In the genomic region with DNA sequence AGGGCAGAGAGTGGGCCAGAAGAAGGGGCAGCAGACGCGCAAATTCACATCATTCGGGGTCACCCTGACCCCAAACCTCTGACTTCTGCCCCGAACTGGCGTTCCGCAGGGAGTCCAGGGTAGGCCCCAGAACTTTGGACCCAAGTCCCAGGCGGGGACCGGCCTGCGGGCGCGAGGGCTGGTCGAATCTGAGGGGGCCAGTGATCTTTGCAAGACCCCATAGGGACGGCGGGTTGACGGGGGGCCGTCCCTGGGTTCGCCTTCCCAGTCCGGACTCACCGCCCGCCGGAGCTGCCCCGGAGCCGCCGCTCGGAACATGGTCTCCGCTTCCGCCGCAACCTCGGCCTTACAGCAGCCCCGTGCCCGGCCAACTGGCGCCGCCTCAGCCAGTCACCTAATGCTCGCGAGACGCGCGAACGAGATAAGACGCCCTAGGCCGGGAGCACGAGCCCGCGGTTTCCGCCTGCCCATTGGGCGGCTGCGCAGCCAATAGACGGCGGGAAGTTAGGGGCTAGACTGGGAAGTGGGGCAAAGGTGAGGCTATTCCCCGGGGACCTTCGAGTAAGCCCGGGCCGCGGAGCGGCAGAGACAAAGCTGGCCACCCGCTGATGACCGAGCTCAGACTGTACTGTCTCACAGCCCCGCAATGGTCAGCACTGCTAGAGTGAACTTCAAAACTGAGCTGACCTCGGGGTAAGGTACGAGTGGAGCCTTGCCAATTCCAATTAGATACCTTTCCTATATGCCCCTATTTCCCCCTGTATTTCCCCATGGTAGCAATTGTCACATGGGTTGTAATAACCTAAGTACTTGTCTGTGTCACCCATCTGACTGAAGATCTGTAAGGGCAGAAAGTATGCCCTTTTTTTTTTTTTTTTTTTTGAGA, we compare ENCODE assay signal across 8 cellular contexts. TPM values are rescaled to one million over a fixed set of nuclear protein-coding genes. Genes with fewer than 3 reads are reported as not detected.
DNase-seq lines count a peak whose midpoint lies in the region; ATAC-seq, FAIRE-seq and TF ChIP-seq lines count a peak whose summit lies in the region.

A gene (minus strand): TSS at position 399 of the 886 bp plus-strand sequence. CDS start 81 bp downstream, at position 318.

- TF ChIP-seq POLR2A in HepG2 (IDR thresholded peaks at IDR 0.05; ENCODE audit: insufficient read depth in 1 of 2, low read depth in 2 of 2, low read length in 2 of 2), result peak; percentile 96

- peak within 1 kb of the TSS; percentile 95 for H3K9ac ChIP-seq in HepG2 (ENCODE audit: insufficient read depth, low read depth, low read length)

- no peaks in the 10 kb centered on the region for H3K9me3 ChIP-seq in HepG2 (ENCODE audit: low read length)

- no TSS peak for BruUV-seq in HepG2 (replicated peaks; lab: Mats Ljungman, UMichigan)

- TF ChIP-seq EP300 in HepG2 (IDR thresholded peaks at IDR 0.05; ENCODE audit: low read depth in 2 of 2, low read length in 2 of 2), result no peak
- peak; percentile 25; the same call in 1 of the 2 replicates for TF ChIP-seq EP300 in HepG2 (CRISPR knock-in tag; IDR thresholded peaks at IDR 0.05; ENCODE audit: borderline replicate concordance)

- H3K27me3 ChIP-seq in HepG2 (ENCODE audit: control insufficient read depth in 1 of 2, insufficient read depth in 2 of 2, low read length in 2 of 2), result no peaks in the 10 kb centered on the region; a peak in 1 of 5 replicates

- under 1% methylated on average over 23 of the region's 60 CpGs for WGBS in HepG2 (ENCODE audit: low lambda C conversion rate)

- DNase-seq in NCI-H69 (lab: John Stamatoyannopoulos, UW) (peak; percentile 98), dermis blood vessel endothelial cell (peak; percentile 97), HepG2 (ENCODE audit: low spot score) (peak; percentile 95)
- DNase-seq in activated CD4-positive, alpha-beta T cell treated with anti-CD3 and anti-CD28 coated beads, Interleukin-2, amount 50 U/mL, for 1 hour, result peak; percentile 84
- peak; percentile 88 for DNase-seq in stimulated activated CD4-positive, alpha-beta T cell treated with anti-CD3 and anti-CD28 coated beads, Interleukin-2, amount 100 ng/mL, for 48 hours

- TF ChIP-seq RAD21 in HepG2 (CRISPR knock-in tag; IDR thresholded peaks at IDR 0.05), result no peak

- ATAC-seq in GM19372 (IDR thresholded peaks at IDR 0.05; ENCODE audit: low read depth, unreplicated experiment), result peak; percentile 99
- ATAC-seq in HG03521 (IDR thresholded peaks at IDR 0.05; ENCODE audit: unreplicated experiment), result peak; percentile 99
- ATAC-seq in HepG2, result peak; percentile 96

- intact Hi-C loops in HepG2 (cut with micrococcal nuclease; ENCODE audit: unreplicated experiment), result loop anchor here (1.0 kb wide), 1 partner anchor 25 kb away; a partner anchor contains a TSS

- H3K79me2 ChIP-seq in HepG2 (ENCODE audit: insufficient read depth, low read length), result peaks cover 48% of the 10 kb centered on the region

- peak within 1 kb of the TSS; percentile 84 for H2AFZ ChIP-seq in HepG2 (ENCODE audit: low read length)

- no peak for TF ChIP-seq CTCF in C4-2B (conservative IDR thresholded peaks at IDR 0.05)
- TF ChIP-seq CTCF in HepG2 (CRISPR knock-in tag; IDR thresholded peaks at IDR 0.05), result 0 out of 2 replicates have a peak, but pooled peaks have one; percentile 4

- H3K36me3 ChIP-seq in HepG2 (replicated peaks in 1 of 2; ENCODE audit: control insufficient read depth in 1 of 2, insufficient read depth in 2 of 2, low read length in 2 of 2), result no peaks in the 10 kb centered on the region

- POLR2A ChIA-PET in HepG2 (lab: Yijun Ruan, JAX), result interaction anchor here (0.6 to 5.9 kb wide), 21 partner anchors 10 to 620 kb away, joined by 3 to 132 read pairs (median 3); a partner anchor contains a TSS

- peak within 1 kb of the TSS; percentile 97 for H3K4me2 ChIP-seq in HepG2 (ENCODE audit: low read depth, low read length)

- H3K4me1 ChIP-seq in HepG2 (ENCODE audit: insufficient read depth, low read length), result peaks cover 64% of the 10 kb centered on the region

- H4K20me1 ChIP-seq in HepG2 (ENCODE audit: insufficient read depth, low read length), result peaks cover 42% of the 10 kb centered on the region

- H3K27ac ChIP-seq in C4-2B, result peak within 1 kb of the TSS; percentile 98
- H3K27ac ChIP-seq in HepG2 (ENCODE audit: extremely low read length, insufficient read depth, low read length), result peak within 1 kb of the TSS; percentile 96

- CTCF ChIA-PET in HepG2 (lab: Yijun Ruan, JAX; ENCODE audit: low intra/inter-chr PET ratio, low total read pairs), result no interaction called here

- peak; percentile 44 for FAIRE-seq in HepG2 (lab: Jason Lieb, UNC)

- H3K4me3 ChIP-seq in HepG2 (replicated peaks in 1 of 3; ENCODE audit: insufficient read depth in 1 of 3, low read depth in 2 of 3, low read length in 3 of 3), result peak within 1 kb of the TSS; percentile 83 to 98 (median 97)

- in situ Hi-C loops in HepG2 (cut with HindIII; ENCODE audit: extremely low pct_ligation_motif_present, low pct_unique_long_range_greater_than_20kb), result no loop called here

RNA-seq across cellular contexts. Expression of the gene that starts here (rescaled TPM):
- 165 and 183 TPM in 2 replicates for total RNA-seq in dermis blood vessel endothelial cell
- total RNA-seq in HepG2 (2016; rRNA removed; fragmentation: Illumina TruSeq; extraction: Trizol), result 396 and 456 TPM in 2 replicates
- total RNA-seq in HepG2 (2016; cell fraction: cytosol; rRNA removed; fragmentation: Illumina TruSeq; extraction: Trizol; ENCODE audit: low read depth), result 368 and 410 TPM in 2 replicates
- total RNA-seq in HepG2 (2016; cell fraction: insoluble cytoplasmic fraction; rRNA removed; fragmentation: Illumina TruSeq; extraction: Trizol), result 386 and 515 TPM in 2 replicates
- 164 and 175 TPM in 2 replicates for total RNA-seq in HepG2 (2016; cell fraction: membrane; rRNA removed; fragmentation: Illumina TruSeq; extraction: Trizol)
- total RNA-seq in HepG2 (2016; cell fraction: nucleus; rRNA removed; fragmentation: Illumina TruSeq; extraction: Trizol), result 159 and 170 TPM in 2 replicates
- polyA plus RNA-seq in HepG2 (2011; rRNA removed), result 221 and 291 TPM in 2 replicates
- 171 and 237 TPM in 2 replicates for polyA plus RNA-seq in HepG2 (2011; cell fraction: cytosol; rRNA removed)
- 66.6 and 86.3 TPM in 2 replicates for polyA plus RNA-seq in HepG2 (2011; cell fraction: nucleus; rRNA removed)
- polyA plus RNA-seq in HepG2 (2012), result 209 and 241 TPM in 2 replicates
- 67.4 and 75.2 TPM in 2 replicates for polyA plus RNA-seq in HepG2 (2016; cell fraction: cytosol; fragmentation: Illumina TruSeq; extraction: Trizol; ENCODE audit: low read depth)
- 426 and 472 TPM in 2 replicates for polyA plus RNA-seq in HepG2 (2016; cell fraction: insoluble cytoplasmic fraction; fragmentation: Illumina TruSeq; extraction: Trizol; ENCODE audit: low read depth)
- polyA plus RNA-seq in HepG2 (2016; cell fraction: membrane; fragmentation: Illumina TruSeq; extraction: Trizol; ENCODE audit: low read depth), result 74.9 and 81.8 TPM in 2 replicates
- polyA plus RNA-seq in HepG2 (2016; cell fraction: nucleus; fragmentation: Illumina TruSeq; extraction: Trizol; ENCODE audit: insufficient read depth, low read depth), result 213 and 215 TPM in 2 replicates
- polyA minus RNA-seq in HepG2 (2011; rRNA and poly(A)+ RNA removed; ENCODE audit: low replicate concordance), result 123 and 181 TPM in 2 replicates
- 116 and 138 TPM in 2 replicates for polyA minus RNA-seq in HepG2 (2011; cell fraction: cytosol; rRNA and poly(A)+ RNA removed)
- 103 and 120 TPM in 2 replicates for polyA minus RNA-seq in HepG2 (2011; cell fraction: nucleus; rRNA and poly(A)+ RNA removed)

Comparison
In these comparisons a context has a peak if more than half of its experiments do, and no peak if none do; other contexts are left out.
1. Peak in every context shown above with its lines: DNase-seq, ATAC-seq, H3K4me3 ChIP-seq and H3K27ac ChIP-seq.